ENCODE assay signal across 1 cellular context in the genomic region with DNA sequence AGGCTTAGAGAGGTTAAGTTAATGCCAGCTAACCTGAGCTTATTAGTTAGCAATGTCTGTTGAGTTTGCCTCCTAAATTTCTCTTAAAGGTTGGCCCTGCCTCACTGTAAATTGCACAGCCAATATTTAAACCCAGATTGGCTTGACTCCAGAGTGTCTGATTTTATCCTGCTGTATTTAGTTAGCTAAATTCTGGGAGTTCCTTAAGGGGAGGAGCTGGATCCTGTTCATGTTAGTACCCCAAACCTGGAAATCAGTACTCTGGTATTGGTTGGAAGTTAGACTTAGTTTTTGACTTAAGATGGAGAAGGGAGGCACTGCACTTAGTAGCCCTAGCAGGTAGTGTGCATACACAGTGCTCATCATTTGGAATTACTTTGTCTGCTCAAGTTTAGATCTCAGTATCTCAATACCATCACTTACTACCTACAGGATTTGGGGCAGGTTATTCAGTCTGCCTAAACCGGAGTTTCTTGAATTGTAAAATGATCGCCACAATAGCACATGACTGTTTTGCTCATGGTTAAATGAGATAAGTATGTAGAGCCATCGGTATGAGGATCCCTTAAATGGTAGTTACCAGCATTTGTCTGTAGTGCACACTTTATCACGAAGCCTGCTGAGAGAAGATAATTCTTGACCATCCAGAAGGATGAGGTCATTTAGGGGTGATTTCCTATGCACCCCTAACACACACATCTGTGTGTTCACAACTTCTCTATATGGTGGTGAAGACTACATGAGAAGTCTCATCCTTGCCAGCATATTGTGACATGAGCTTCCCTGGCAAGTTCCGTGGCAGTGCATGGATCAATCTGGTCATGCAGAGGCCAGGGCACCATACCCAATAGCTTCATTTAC.
TF ChIP-seq lines count a peak whose summit lies in the region.

No MANE protein-coding gene starts in this region.

TF ChIP-seq in K562, 482 proteins besides CTCF, POLR2A, EP300 and RAD21 (continued from another document):
- TF ChIP-seq MEIS2 (IDR thresholded peaks at IDR 0.05; ENCODE audit: partially characterized antibody) (peak; percentile 54), MAFK (IDR thresholded peaks at IDR 0.05; ENCODE audit: low read length) (no peak), HDAC2 (IDR thresholded peaks at IDR 0.05) (peak; percentile 71; the same call in 1 of the 2 replicates), ZC3H4 (CRISPR knock-in tag; IDR thresholded peaks at IDR 0.05; ENCODE audit: borderline replicate concordance) (no peak), NKRF (IDR thresholded peaks at IDR 0.05; ENCODE audit: borderline replicate concordance) (no peak), CBFA2T3 (IDR thresholded peaks at IDR 0.05) (peak; percentile 97), SRF (CRISPR knock-in tag; IDR thresholded peaks at IDR 0.05) (peak; percentile 76 to 97; a peak in 3 of 4 replicates), ZNF778 (CRISPR knock-in tag; IDR thresholded peaks at IDR 0.05) (no peak), TAF9B (IDR thresholded peaks at IDR 0.05; ENCODE audit: partially characterized antibody) (peak; percentile 32), NFE2L1 (tag; IDR thresholded peaks at IDR 0.05; ENCODE audit: borderline replicate concordance, low read depth) (no peak), HMBOX1 (IDR thresholded peaks at IDR 0.05) (peak; percentile 97), ZNF785 (CRISPR knock-in tag; IDR thresholded peaks at IDR 0.05) (no peak), KAT8 (IDR thresholded peaks at IDR 0.05; ENCODE audit: low read depth) (no peak), ZNF263 (CRISPR knock-in tag; IDR thresholded peaks at IDR 0.05; ENCODE audit: borderline replicate concordance) (0 out of 2 replicates have a peak, but pooled peaks have one; percentile 25), CREB1 (IDR thresholded peaks at IDR 0.05) (peak; percentile 52; the same call in 1 of the 2 replicates), CREB1 (CRISPR knock-in tag; IDR thresholded peaks at IDR 0.05) (peak; percentile 39; the same call in 1 of the 2 replicates), NFATC3 (IDR thresholded peaks at IDR 0.05) (no peak), SIX5 (IDR thresholded peaks at IDR 0.05; ENCODE audit: borderline replicate concordance in 1 of 2, insufficient read depth in 1 of 2, low read depth in 1 of 2, low read length in 2 of 2) (no peak), CXXC5 (CRISPR knock-in tag; IDR thresholded peaks at IDR 0.05) (peak; percentile 44), MECOM (CRISPR knock-in tag; IDR thresholded peaks at IDR 0.05) (peak; percentile 65), ZNF280A (IDR thresholded peaks at IDR 0.05; ENCODE audit: low read depth, partially characterized antibody) (no peak), SP2 (IDR thresholded peaks at IDR 0.05; ENCODE audit: extremely low read depth, low read depth, low read length, poor library complexity, severe bottlenecking) (no peak), TAF15 (IDR thresholded peaks at IDR 0.05; ENCODE audit: low read depth, low read length) (no peak), ZNF3 (CRISPR knock-in tag; IDR thresholded peaks at IDR 0.05) (no peak)
- TF ChIP-seq, protein P1, sequence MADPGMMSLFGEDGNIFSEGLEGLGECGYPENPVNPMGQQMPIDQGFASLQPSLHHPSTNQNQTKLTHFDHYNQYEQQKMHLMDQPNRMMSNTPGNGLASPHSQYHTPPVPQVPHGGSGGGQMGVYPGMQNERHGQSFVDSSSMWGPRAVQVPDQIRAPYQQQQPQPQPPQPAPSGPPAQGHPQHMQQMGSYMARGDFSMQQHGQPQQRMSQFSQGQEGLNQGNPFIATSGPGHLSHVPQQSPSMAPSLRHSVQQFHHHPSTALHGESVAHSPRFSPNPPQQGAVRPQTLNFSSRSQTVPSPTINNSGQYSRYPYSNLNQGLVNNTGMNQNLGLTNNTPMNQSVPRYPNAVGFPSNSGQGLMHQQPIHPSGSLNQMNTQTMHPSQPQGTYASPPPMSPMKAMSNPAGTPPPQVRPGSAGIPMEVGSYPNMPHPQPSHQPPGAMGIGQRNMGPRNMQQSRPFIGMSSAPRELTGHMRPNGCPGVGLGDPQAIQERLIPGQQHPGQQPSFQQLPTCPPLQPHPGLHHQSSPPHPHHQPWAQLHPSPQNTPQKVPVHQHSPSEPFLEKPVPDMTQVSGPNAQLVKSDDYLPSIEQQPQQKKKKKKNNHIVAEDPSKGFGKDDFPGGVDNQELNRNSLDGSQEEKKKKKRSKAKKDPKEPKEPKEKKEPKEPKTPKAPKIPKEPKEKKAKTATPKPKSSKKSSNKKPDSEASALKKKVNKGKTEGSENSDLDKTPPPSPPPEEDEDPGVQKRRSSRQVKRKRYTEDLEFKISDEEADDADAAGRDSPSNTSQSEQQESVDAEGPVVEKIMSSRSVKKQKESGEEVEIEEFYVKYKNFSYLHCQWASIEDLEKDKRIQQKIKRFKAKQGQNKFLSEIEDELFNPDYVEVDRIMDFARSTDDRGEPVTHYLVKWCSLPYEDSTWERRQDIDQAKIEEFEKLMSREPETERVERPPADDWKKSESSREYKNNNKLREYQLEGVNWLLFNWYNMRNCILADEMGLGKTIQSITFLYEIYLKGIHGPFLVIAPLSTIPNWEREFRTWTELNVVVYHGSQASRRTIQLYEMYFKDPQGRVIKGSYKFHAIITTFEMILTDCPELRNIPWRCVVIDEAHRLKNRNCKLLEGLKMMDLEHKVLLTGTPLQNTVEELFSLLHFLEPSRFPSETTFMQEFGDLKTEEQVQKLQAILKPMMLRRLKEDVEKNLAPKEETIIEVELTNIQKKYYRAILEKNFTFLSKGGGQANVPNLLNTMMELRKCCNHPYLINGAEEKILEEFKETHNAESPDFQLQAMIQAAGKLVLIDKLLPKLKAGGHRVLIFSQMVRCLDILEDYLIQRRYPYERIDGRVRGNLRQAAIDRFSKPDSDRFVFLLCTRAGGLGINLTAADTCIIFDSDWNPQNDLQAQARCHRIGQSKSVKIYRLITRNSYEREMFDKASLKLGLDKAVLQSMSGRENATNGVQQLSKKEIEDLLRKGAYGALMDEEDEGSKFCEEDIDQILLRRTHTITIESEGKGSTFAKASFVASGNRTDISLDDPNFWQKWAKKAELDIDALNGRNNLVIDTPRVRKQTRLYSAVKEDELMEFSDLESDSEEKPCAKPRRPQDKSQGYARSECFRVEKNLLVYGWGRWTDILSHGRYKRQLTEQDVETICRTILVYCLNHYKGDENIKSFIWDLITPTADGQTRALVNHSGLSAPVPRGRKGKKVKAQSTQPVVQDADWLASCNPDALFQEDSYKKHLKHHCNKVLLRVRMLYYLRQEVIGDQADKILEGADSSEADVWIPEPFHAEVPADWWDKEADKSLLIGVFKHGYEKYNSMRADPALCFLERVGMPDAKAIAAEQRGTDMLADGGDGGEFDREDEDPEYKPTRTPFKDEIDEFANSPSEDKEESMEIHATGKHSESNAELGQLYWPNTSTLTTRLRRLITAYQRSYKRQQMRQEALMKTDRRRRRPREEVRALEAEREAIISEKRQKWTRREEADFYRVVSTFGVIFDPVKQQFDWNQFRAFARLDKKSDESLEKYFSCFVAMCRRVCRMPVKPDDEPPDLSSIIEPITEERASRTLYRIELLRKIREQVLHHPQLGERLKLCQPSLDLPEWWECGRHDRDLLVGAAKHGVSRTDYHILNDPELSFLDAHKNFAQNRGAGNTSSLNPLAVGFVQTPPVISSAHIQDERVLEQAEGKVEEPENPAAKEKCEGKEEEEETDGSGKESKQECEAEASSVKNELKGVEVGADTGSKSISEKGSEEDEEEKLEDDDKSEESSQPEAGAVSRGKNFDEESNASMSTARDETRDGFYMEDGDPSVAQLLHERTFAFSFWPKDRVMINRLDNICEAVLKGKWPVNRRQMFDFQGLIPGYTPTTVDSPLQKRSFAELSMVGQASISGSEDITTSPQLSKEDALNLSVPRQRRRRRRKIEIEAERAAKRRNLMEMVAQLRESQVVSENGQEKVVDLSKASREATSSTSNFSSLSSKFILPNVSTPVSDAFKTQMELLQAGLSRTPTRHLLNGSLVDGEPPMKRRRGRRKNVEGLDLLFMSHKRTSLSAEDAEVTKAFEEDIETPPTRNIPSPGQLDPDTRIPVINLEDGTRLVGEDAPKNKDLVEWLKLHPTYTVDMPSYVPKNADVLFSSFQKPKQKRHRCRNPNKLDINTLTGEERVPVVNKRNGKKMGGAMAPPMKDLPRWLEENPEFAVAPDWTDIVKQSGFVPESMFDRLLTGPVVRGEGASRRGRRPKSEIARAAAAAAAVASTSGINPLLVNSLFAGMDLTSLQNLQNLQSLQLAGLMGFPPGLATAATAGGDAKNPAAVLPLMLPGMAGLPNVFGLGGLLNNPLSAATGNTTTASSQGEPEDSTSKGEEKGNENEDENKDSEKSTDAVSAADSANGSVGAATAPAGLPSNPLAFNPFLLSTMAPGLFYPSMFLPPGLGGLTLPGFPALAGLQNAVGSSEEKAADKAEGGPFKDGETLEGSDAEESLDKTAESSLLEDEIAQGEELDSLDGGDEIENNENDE (IDR thresholded peaks at IDR 0.05; ENCODE audit: low read depth, low read length), result no peak
- TF ChIP-seq, protein P2, sequence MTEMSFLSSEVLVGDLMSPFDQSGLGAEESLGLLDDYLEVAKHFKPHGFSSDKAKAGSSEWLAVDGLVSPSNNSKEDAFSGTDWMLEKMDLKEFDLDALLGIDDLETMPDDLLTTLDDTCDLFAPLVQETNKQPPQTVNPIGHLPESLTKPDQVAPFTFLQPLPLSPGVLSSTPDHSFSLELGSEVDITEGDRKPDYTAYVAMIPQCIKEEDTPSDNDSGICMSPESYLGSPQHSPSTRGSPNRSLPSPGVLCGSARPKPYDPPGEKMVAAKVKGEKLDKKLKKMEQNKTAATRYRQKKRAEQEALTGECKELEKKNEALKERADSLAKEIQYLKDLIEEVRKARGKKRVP (CRISPR knock-in tag; IDR thresholded peaks at IDR 0.05), result 0 out of 2 replicates have a peak, but pooled peaks have one; percentile 30
